ENCODE assay signal across 10 cellular contexts in genomic region chr12:5073838-5074237, GRCh38. TPM values are rescaled to one million over a fixed set of nuclear protein-coding genes. Genes with fewer than 3 reads are reported as not detected.
DNase-seq lines count a peak whose midpoint lies in the region; ATAC-seq and TF ChIP-seq lines count a peak whose summit lies in the region.
"Had no signal": no experiment of that assay in that cellular context is flagged by ENCODE, and none has a peak within 500 bp of the region (broad histone marks: within the 10 kb centered on the region; RNA-seq: fewer than 3 reads in every experiment).

No MANE protein-coding gene starts in this region.

- no peaks in the 10 kb centered on the region for H3K9me3 Mint-ChIP-seq in activated naive CD8-positive, alpha-beta T cell treated with anti-CD3 and anti-CD28 coated beads for 36 hours

- TF ChIP-seq CTCF in AG09319 (IDR thresholded peaks at IDR 0.05; ENCODE audit: low read depth, low read length) (peak; percentile 27), GM12875 (IDR thresholded peaks at IDR 0.05; ENCODE audit: borderline replicate concordance, insufficient read depth, low read depth, low read length) (peak; percentile 37; the same call in 1 of the 2 replicates), ovary (IDR thresholded peaks at IDR 0.05) (no peak)

- H3K4me3 ChIP-seq in GM12875 (ENCODE audit: low read depth, low read length), result no peak overlapping the region
- H3K4me3 ChIP-seq in ovary, result no peak overlapping the region

- no peaks in the 10 kb centered on the region for H3K27me3 ChIP-seq in ovary

- DNase-seq in AG09319 (ENCODE audit: extremely low read depth, low read depth) (no peak), RPMI8226 (peak; percentile 30), germinal center (ENCODE audit: low spot score) (peak; percentile 21), ovary (no peak), NCI-H146 (lab: John Stamatoyannopoulos, UW) (no peak)
- no peak for DNase-seq in activated naive CD8-positive, alpha-beta T cell treated with anti-CD3 and anti-CD28 coated beads for 36 hours
- DNase-seq: dermis blood vessel endothelial cell had no signal

- no peak overlapping the region for H3K27ac ChIP-seq in ovary

- H3K36me3 ChIP-seq in ovary, result no peaks in the 10 kb centered on the region

- peaks cover 6% of the 10 kb centered on the region for H3K27me3 Mint-ChIP-seq in activated naive CD8-positive, alpha-beta T cell treated with anti-CD3 and anti-CD28 coated beads for 36 hours

- no peak for TF ChIP-seq POLR2A in ovary (IDR thresholded peaks at IDR 0.05)

- H3K36me3 Mint-ChIP-seq in activated naive CD8-positive, alpha-beta T cell treated with anti-CD3 and anti-CD28 coated beads for 36 hours, result no peaks in the 10 kb centered on the region

- H3K4me3 Mint-ChIP-seq in activated naive CD8-positive, alpha-beta T cell treated with anti-CD3 and anti-CD28 coated beads for 36 hours, result no peak overlapping the region

- no peak overlapping the region for H3K27ac Mint-ChIP-seq in activated naive CD8-positive, alpha-beta T cell treated with anti-CD3 and anti-CD28 coated beads for 36 hours

- no peaks in the 10 kb centered on the region for H3K9me3 ChIP-seq in ovary

- ATAC-seq in activated CD4-positive, CD25-positive, alpha-beta regulatory T cell treated with anti-CD3 and anti-CD28 coated beads, Interleukin-2, amount 50 U/mL, for 24 hours, result no peak

- no peaks in the 10 kb centered on the region for H3K4me1 Mint-ChIP-seq in activated naive CD8-positive, alpha-beta T cell treated with anti-CD3 and anti-CD28 coated beads for 36 hours

- intact Hi-C loops in ovary (cut with DNase I), result loop anchor here in 1 of 4 donors (10.0 kb wide), 1 partner anchor 219 kb away; no protein-coding TSS in a partner anchor

- no peak for TF ChIP-seq EP300 in ovary (IDR thresholded peaks at IDR 0.05)

- WGBS in ovary, 3 donors, result 51 to 66% (median 60%) methylated on average over 2 of the region's 2 CpGs

- H3K4me1 ChIP-seq in ovary (ENCODE audit: insufficient read depth), result no peaks in the 10 kb centered on the region

RNA-seq across cellular contexts. Expression of gene KCNA5, which starts 30.2 kb away (rescaled TPM):
- 1 to 10 TPM in 2 of 7 donors, under 1 TPM in 5; 0.34 to 1.4 (median 0.68) TPM for total RNA-seq in ovary
- polyA plus RNA-seq in ovary, result 1 to 10 TPM; 2.0 to 3.5 TPM
- not detected for total RNA-seq in activated naive CD8-positive, alpha-beta T cell treated with anti-CD3 and anti-CD28 coated beads for 36 hours
- total RNA-seq: dermis blood vessel endothelial cell; T-helper 1 cell treated with Interleukin-12 subunit alpha and Interleukin-12 subunit beta and Interleukin-4 antibody, amounts not matched to agents 30 ng/mL and 1 ng/mL, for 36 hours had no signal

Comparison
In these comparisons a context has a peak if more than half of its experiments do, and no peak if none do; other contexts are left out.
1. DNase-seq: peak in RPMI8226 (single experiment) and germinal center (single experiment); none in AG09319 (single experiment), ovary (0 of 5), NCI-H146 (single experiment) and activated naive CD8-positive, alpha-beta T cell treated with anti-CD3 and anti-CD28 coated beads for 36 hours (single experiment).
2. CTCF ChIP-seq: peak in AG09319 (single experiment) and GM12875 (single experiment); none in ovary (0 of 3).